Comparison of ENCODE assay signal across 1 cellular context in genomic region chr7:50309130-50309478, GRCh38.
TF ChIP-seq lines count a peak whose summit lies in the region.

No MANE protein-coding gene starts in this region.

TF ChIP-seq in K562, 482 proteins besides CTCF, POLR2A, EP300 and RAD21:
- TF ChIP-seq MYNN (IDR thresholded peaks at IDR 0.05) (0 out of 2 replicates have a peak, but pooled peaks have one; percentile 21), MYNN (CRISPR knock-in tag; IDR thresholded peaks at IDR 0.05) (no peak), FOXO4 (CRISPR knock-in tag; IDR thresholded peaks at IDR 0.05) (no peak), MEF2A (IDR thresholded peaks at IDR 0.05; ENCODE audit: control insufficient read depth, low read depth, low read length) (no peak), E2F8 (IDR thresholded peaks at IDR 0.05; ENCODE audit: low read depth, partially characterized antibody) (peak; percentile 19), CXXC5 (CRISPR knock-in tag; IDR thresholded peaks at IDR 0.05) (0 out of 2 replicates have a peak, but pooled peaks have one; percentile 25), SUPT5H (IDR thresholded peaks at IDR 0.05) (0 out of 2 replicates have a peak, but pooled peaks have one; percentile 10), RCOR1 (IDR thresholded peaks at IDR 0.05; ENCODE audit: borderline replicate concordance in 1 of 2, low read depth in 2 of 2, low read length in 2 of 2) (peak in 1 of 2 experiments; percentile 64; a peak in 1 of 4 replicates), ZNF512 (tag; IDR thresholded peaks at IDR 0.05) (peak; percentile 56), EP400 (IDR thresholded peaks at IDR 0.05) (0 out of 2 replicates have a peak, but pooled peaks have one; percentile 23), ZNF592 (IDR thresholded peaks at IDR 0.05) (peak; percentile 38; the same call in 1 of the 2 replicates), FUS (optimal IDR thresholded peaks at IDR 0.05; ENCODE audit: low read depth, low read length) (no peak), NR4A1 (CRISPR knock-in tag; IDR thresholded peaks at IDR 0.05) (0 out of 2 replicates have a peak, but pooled peaks have one; percentile 4), NR4A1 (tag; IDR thresholded peaks at IDR 0.05) (no peak), HINFP (tag; conservative IDR thresholded peaks at IDR 0.05; ENCODE audit: low read depth) (0 out of 2 replicates have a peak, but pooled peaks have one; percentile 17), NCOA1 (IDR thresholded peaks at IDR 0.05; ENCODE audit: low read depth) (no peak), KAT2B (IDR thresholded peaks at IDR 0.05; ENCODE audit: low read depth, low read length) (no peak), HDAC1 (IDR thresholded peaks at IDR 0.05) (peak in 1 of 2 experiments; percentile 76; a peak in 2 of 4 replicates), MLLT1 (IDR thresholded peaks at IDR 0.05) (peak in 1 of 2 experiments; percentile 75), RBBP5 (IDR thresholded peaks at IDR 0.05; ENCODE audit: borderline replicate concordance, insufficient read depth, low read length, poor library complexity, severe bottlenecking) (peak; percentile 9), KDM1A (IDR thresholded peaks at IDR 0.05) (peak; percentile 93), LEF1 (IDR thresholded peaks at IDR 0.05) (no peak), HDAC2 (IDR thresholded peaks at IDR 0.05) (peak; percentile 76; the same call in 1 of the 2 replicates), ZKSCAN1 (IDR thresholded peaks at IDR 0.05; ENCODE audit: low read depth, low read length) (no peak), NKRF (IDR thresholded peaks at IDR 0.05; ENCODE audit: borderline replicate concordance) (peak; percentile 42; the same call in 1 of the 2 replicates), SRSF9 (IDR thresholded peaks at IDR 0.05; ENCODE audit: borderline replicate concordance, low read depth, low read length) (no peak)
